Comparison of ENCODE assay signal across 8 cellular contexts in the genomic region with DNA sequence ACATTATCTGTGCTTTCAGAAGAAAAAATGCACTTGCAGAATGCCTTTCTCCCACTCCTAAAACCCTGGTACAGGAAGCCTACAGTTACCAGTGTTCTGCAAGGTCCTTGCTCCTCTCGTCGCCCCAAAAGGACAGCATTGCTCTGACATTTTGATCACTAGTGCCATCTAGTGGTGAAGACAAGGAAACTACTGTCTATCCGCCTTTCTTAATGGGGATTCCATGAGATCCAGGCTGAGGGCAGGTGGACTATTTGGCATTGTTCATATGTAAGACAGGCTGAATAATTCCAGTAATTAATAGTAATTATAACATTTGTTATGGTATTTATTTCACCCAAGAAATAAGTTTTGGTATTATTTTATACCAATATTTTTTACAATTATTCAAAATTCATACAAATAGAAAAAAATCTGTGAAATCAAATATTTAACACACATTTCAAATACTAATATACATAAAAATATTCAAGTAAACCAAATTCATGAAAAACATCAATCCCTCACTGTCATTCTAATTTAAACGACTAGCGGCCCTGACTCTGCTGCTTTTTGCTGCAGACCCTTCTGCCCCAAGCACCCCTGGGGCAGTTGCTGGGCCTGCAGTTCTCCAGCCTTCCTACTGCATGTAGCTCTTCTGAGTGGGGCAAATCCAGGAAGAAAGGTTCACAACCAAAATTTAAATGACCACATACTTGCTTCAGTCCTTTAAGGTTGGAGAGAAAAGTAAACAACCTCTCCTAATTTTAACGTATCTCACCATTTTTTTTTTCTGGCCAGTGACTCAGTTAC. TPM values are rescaled to one million over a fixed set of nuclear protein-coding genes. Genes with fewer than 3 reads are reported as not detected.
DNase-seq lines count a peak whose midpoint lies in the region; TF ChIP-seq lines count a peak whose summit lies in the region.

No MANE protein-coding gene starts in this region.

- H3K9ac ChIP-seq in Karpas-422 (ENCODE audit: low read length) (peak overlapping the region; percentile 41; the same call in 1 of the 2 replicates), OCI-LY3 (ENCODE audit: low read length) (no peak overlapping the region)

- H2AFZ ChIP-seq in Karpas-422 (ENCODE audit: low read length): no peak overlapping the region
- H2AFZ ChIP-seq in OCI-LY3 (ENCODE audit: low read depth, low read length): no peak overlapping the region

- H3K4me1 Mint-ChIP-seq in activated T-helper 2 cell treated with anti-CD3 and anti-CD28 coated beads, Interferon-gamma antibody, Interleukin-2, Interleukin-4, amounts not matched to agents 10 μg/mL and 5 μg/mL and 100 μg/mL, durations not matched to agents 14 hours and 24 hours and 36 hours (ENCODE audit: low read depth): peaks cover 4% of the 10 kb centered on the region

- H3K36me3 Mint-ChIP-seq in activated T-helper 2 cell treated with anti-CD3 and anti-CD28 coated beads, Interferon-gamma antibody, Interleukin-2, Interleukin-4, amounts not matched to agents 10 μg/mL and 5 μg/mL and 100 μg/mL, durations not matched to agents 14 hours and 24 hours and 36 hours (ENCODE audit: low read depth): peaks cover 58% of the 10 kb centered on the region

- H3K79me2 ChIP-seq in Karpas-422 (ENCODE audit: low read length) (peaks cover 33% of the 10 kb centered on the region), OCI-LY3 (ENCODE audit: low read length) (no peaks in the 10 kb centered on the region)

- H3K4me3 Mint-ChIP-seq in activated T-helper 2 cell treated with anti-CD3 and anti-CD28 coated beads, Interferon-gamma antibody, Interleukin-2, Interleukin-4, amounts not matched to agents 10 μg/mL and 5 μg/mL and 100 μg/mL, durations not matched to agents 14 hours and 24 hours and 36 hours (ENCODE audit: low read depth): no peak overlapping the region

- H3K27me3 ChIP-seq in Karpas-422 (ENCODE audit: low read length) (no peaks in the 10 kb centered on the region), OCI-LY3 (ENCODE audit: low read depth, low read length) (no peaks in the 10 kb centered on the region), prostate gland (replicated peaks; ENCODE audit: insufficient read depth) (no peaks in the 10 kb centered on the region)

- H3K9me3 ChIP-seq in Karpas-422 (ENCODE audit: low read length): no peaks in the 10 kb centered on the region
- no peaks in the 10 kb centered on the region for H3K9me3 ChIP-seq in OCI-LY3 (ENCODE audit: insufficient read depth, low read length)
- H3K9me3 ChIP-seq in prostate gland: no peaks in the 10 kb centered on the region

- peak; percentile 79 for TF ChIP-seq CTCF in OCI-LY3 (IDR thresholded peaks at IDR 0.05; ENCODE audit: low read depth, low read length)
- peak; percentile 59 to 65 (median 60) for TF ChIP-seq CTCF in prostate gland (IDR thresholded peaks at IDR 0.05)

- H3K9me2 ChIP-seq in Karpas-422 (replicated peaks; ENCODE audit: insufficient read depth, low read length): no peaks in the 10 kb centered on the region

- TF ChIP-seq POLR2A in prostate gland (IDR thresholded peaks at IDR 0.05): no peak

- intact Hi-C loops in activated T-helper 2 cell treated with anti-CD3 and anti-CD28 coated beads, Interferon-gamma antibody, Interleukin-2, Interleukin-4, amounts not matched to agents 10 μg/mL and 5 μg/mL and 100 μg/mL, durations not matched to agents 14 hours and 24 hours and 36 hours (cut with micrococcal nuclease): loop anchor here (1.0 to 5.0 kb wide), 3 partner anchors 37 to 522 kb away; no protein-coding TSS in a partner anchor
- intact Hi-C loops in prostate gland (cut with DNase I): loop anchor here (10.0 kb wide), 1 partner anchor 515 kb away; a partner anchor contains a TSS

- 42% methylated on average over 6 of the region's 6 CpGs for WGBS in prostate gland

- H3K4me3 ChIP-seq in Karpas-422 (ENCODE audit: low read length) (no peak overlapping the region), OCI-LY3 (ENCODE audit: low read length) (no peak overlapping the region), prostate gland (no peak overlapping the region)

- H3K4me2 ChIP-seq in Karpas-422 (ENCODE audit: low read depth, low read length, poor library complexity, severe bottlenecking) (peak overlapping the region; percentile 4), OCI-LY3 (ENCODE audit: low read length) (no peak overlapping the region)

- H3K36me3 ChIP-seq in Karpas-422 (ENCODE audit: insufficient read depth, low read length) (peaks cover 37% of the 10 kb centered on the region), OCI-LY3 (replicated peaks; ENCODE audit: low read depth, low read length) (peaks cover 22% of the 10 kb centered on the region), prostate gland (no peaks in the 10 kb centered on the region)

- no peaks in the 10 kb centered on the region for H3K9me3 Mint-ChIP-seq in activated T-helper 2 cell treated with anti-CD3 and anti-CD28 coated beads, Interferon-gamma antibody, Interleukin-2, Interleukin-4, amounts not matched to agents 10 μg/mL and 5 μg/mL and 100 μg/mL, durations not matched to agents 14 hours and 24 hours and 36 hours

- no peaks in the 10 kb centered on the region; the same call in 1 of the 2 replicates for H4K20me1 ChIP-seq in Karpas-422 (ENCODE audit: insufficient read depth, low read depth, low read length)
- H4K20me1 ChIP-seq in OCI-LY3 (ENCODE audit: insufficient read depth, low read length): peaks cover 8% of the 10 kb centered on the region

- H3K4me1 ChIP-seq in Karpas-422 (ENCODE audit: low read length): peaks cover 8% of the 10 kb centered on the region
- no peaks in the 10 kb centered on the region for H3K4me1 ChIP-seq in OCI-LY3 (ENCODE audit: low read length)
- no peaks in the 10 kb centered on the region for H3K4me1 ChIP-seq in prostate gland (replicated peaks)

- DNase-seq in stimulated activated naive CD4-positive, alpha-beta T cell (lab: John Stamatoyannopoulos, UW): peak; percentile 1 to 65 (median 11)
- no peak for DNase-seq in stimulated activated naive CD4-positive, alpha-beta T cell treated with Interleukin-2 at 50 U/mL for 16 hours (lab: John Stamatoyannopoulos, UW)
- DNase-seq in HCEC 1CT: peak; percentile 70
- DNase-seq in Karpas-422: peak; percentile 91
- peak; percentile 10 for DNase-seq in activated T-helper 2 cell treated with anti-CD3 and anti-CD28 coated beads, Interferon-gamma antibody, Interleukin-2, Interleukin-4, amounts not matched to agents 10 μg/mL and 5 μg/mL and 100 μg/mL, durations not matched to agents 14 hours and 24 hours and 36 hours (ENCODE audit: low spot score)
- DNase-seq in glomerular visceral epithelial cell (ENCODE audit: extremely low spot score): peak; percentile 70
- DNase-seq in prostate gland (ENCODE audit: low spot score): peak; percentile 35

- H3K27me3 Mint-ChIP-seq in activated T-helper 2 cell treated with anti-CD3 and anti-CD28 coated beads, Interferon-gamma antibody, Interleukin-2, Interleukin-4, amounts not matched to agents 10 μg/mL and 5 μg/mL and 100 μg/mL, durations not matched to agents 14 hours and 24 hours and 36 hours (ENCODE audit: low read depth): no peaks in the 10 kb centered on the region

- H3K27ac Mint-ChIP-seq in activated T-helper 2 cell treated with anti-CD3 and anti-CD28 coated beads, Interferon-gamma antibody, Interleukin-2, Interleukin-4, amounts not matched to agents 10 μg/mL and 5 μg/mL and 100 μg/mL, durations not matched to agents 14 hours and 24 hours and 36 hours: no peak overlapping the region

- H3K27ac ChIP-seq in Karpas-422 (ENCODE audit: low read length): no peak overlapping the region
- H3K27ac ChIP-seq in OCI-LY3 (ENCODE audit: low read length): no peak overlapping the region
- H3K27ac ChIP-seq in prostate gland: no peak overlapping the region

RNA-seq across cellular contexts. Expression of a gene that starts 19.0 kb away (rescaled TPM):
- 116 and 160 TPM in 2 replicates for total RNA-seq in Karpas-422 (2014; rRNA removed; shearing (Covaris generic); ENCODE audit: low replicate concordance)
- total RNA-seq in activated T-helper 2 cell treated with anti-CD3 and anti-CD28 coated beads, Interferon-gamma antibody, Interleukin-2, Interleukin-4, amounts not matched to agents 10 μg/mL and 5 μg/mL and 100 μg/mL, durations not matched to agents 14 hours and 24 hours and 36 hours: 81.6 and 83.3 TPM in 2 replicates
- total RNA-seq in prostate gland: 100 to 1,000 TPM; 128 to 157 TPM

RNA-seq across cellular contexts. Expression of a gene that starts 19.1 kb away (rescaled TPM):
- 14.0 and 15.5 TPM in 2 replicates for total RNA-seq in Karpas-422 (2014; rRNA removed; shearing (Covaris generic); ENCODE audit: low replicate concordance)
- 7.4 and 7.9 TPM in 2 replicates for total RNA-seq in activated T-helper 2 cell treated with anti-CD3 and anti-CD28 coated beads, Interferon-gamma antibody, Interleukin-2, Interleukin-4, amounts not matched to agents 10 μg/mL and 5 μg/mL and 100 μg/mL, durations not matched to agents 14 hours and 24 hours and 36 hours
- 10 to 100 TPM in 1 of 2 donors, 1 to 10 TPM in 1; 8.7 to 13.7 TPM for total RNA-seq in prostate gland
